ENCODE assay signal across 27 cellular contexts in the genomic region with DNA sequence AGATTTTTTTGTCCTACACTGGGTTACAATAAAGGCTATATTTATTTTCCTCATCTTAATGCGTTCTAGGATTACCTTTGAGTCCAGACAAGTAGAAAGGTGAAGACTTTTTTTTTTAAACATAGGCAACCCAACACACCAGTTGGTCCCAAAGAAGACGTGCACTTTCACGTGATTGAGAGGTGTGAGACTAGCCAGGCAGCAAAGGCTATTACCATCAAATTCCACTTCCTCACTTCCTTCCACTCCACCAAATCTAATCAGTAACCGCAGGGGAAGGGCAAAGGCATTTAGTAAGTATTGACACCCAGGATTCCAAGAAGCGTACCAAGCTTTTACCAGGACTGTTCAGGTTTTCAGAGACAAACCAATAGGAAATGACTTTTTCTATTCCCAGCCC.
"Had no signal": no experiment of that assay in that cellular context is flagged by ENCODE, and none has a peak within 500 bp of the region (broad histone marks: within the 10 kb centered on the region; RNA-seq: fewer than 3 reads in every experiment).

No MANE protein-coding gene starts in this region.

- H3K4me1 ChIP-seq: left lung, prostate gland, testis, thyroid gland, upper lobe of left lung, vagina had no signal

- H3K4me3 Mint-ChIP-seq: immature natural killer cell; naive thymus-derived CD4-positive, alpha-beta T cell; natural killer cell treated with Interleukin-12 subunit alpha and Interleukin-12 subunit beta and Interleukin-15 and Interleukin-18, amount 100 ng/mL, for 72 hours; stimulated activated naive B cell treated with anti-CD40 and anti-IgM and Interleukin-4, amounts not matched to agents 10 μg/mL and 1 μg/mL and 100 μg/mL, for 72 hours had no signal

- H3K27ac ChIP-seq: left lung, ovary, prostate gland, skin epidermis, stomach, testis, thyroid gland, transverse colon, upper lobe of left lung, vagina had no signal

- H3K36me3 ChIP-seq: left lung, ovary, prostate gland, stomach, thyroid gland, transverse colon, upper lobe of left lung, vagina had no signal

- H3K9me3 ChIP-seq: mucosa of descending colon, ovary, prostate gland, stomach, testis, thyroid gland, transverse colon, upper lobe of left lung, vagina had no signal

- H3K36me3 Mint-ChIP-seq: stimulated activated naive B cell treated with anti-CD40 and anti-IgM and Interleukin-4, amounts not matched to agents 10 μg/mL and 1 μg/mL and 100 μg/mL, for 72 hours had no signal

- DNase-seq: hypothalamus; immature natural killer cell; kidney; left colon; left lung; midbrain; mucosa of descending colon; naive thymus-derived CD4-positive, alpha-beta T cell; ovary; retina; right cardiac atrium; stimulated activated CD4-positive, alpha-beta T cell treated with anti-CD3 and anti-CD28 coated beads, Interleukin-12 subunit alpha, Interleukin-12 subunit beta, amount 100 ng/mL, for 4 hours; stimulated activated CD4-positive, alpha-beta T cell treated with anti-CD3 and anti-CD28 coated beads, Interleukin-15, amount 100 ng/mL, for 24 hours; stimulated activated CD4-positive, alpha-beta T cell treated with anti-CD3 and anti-CD28 coated beads, Interleukin-2, amount 100 ng/mL, for 24 hours; stimulated activated CD4-positive, alpha-beta T cell treated with anti-CD3 and anti-CD28 coated beads, Interleukin-4, amount 100 ng/mL, for 1 hour; stimulated activated naive B cell treated with anti-CD40 and anti-IgM and Interleukin-4, amounts not matched to agents 10 μg/mL and 1 μg/mL and 100 μg/mL, for 72 hours; stimulated activated naive CD8-positive, alpha-beta T cell treated with anti-CD3 and anti-CD28 coated beads, Interleukin-15, Interleukin-2, amounts not matched to agents 100 U/mL and 50 U/mL, for 24 hours; stomach; testis; thyroid gland; transverse colon; upper lobe of left lung had no signal

- H3K27ac Mint-ChIP-seq: immature natural killer cell; naive thymus-derived CD4-positive, alpha-beta T cell; natural killer cell treated with Interleukin-12 subunit alpha and Interleukin-12 subunit beta and Interleukin-15 and Interleukin-18, amount 100 ng/mL, for 72 hours; stimulated activated naive B cell treated with anti-CD40 and anti-IgM and Interleukin-4, amounts not matched to agents 10 μg/mL and 1 μg/mL and 100 μg/mL, for 72 hours had no signal

- H3K4me1 Mint-ChIP-seq: immature natural killer cell; stimulated activated naive B cell treated with anti-CD40 and anti-IgM and Interleukin-4, amounts not matched to agents 10 μg/mL and 1 μg/mL and 100 μg/mL, for 72 hours had no signal

- H3K27me3 ChIP-seq: left lung, ovary, stomach, testis, thyroid gland, transverse colon, upper lobe of left lung, vagina had no signal

- H3K4me3 ChIP-seq: left lung, lung, mucosa of descending colon, ovary, prostate gland, skin epidermis, stomach, testis, thyroid gland, transverse colon, upper lobe of left lung, vagina had no signal
